Comparison of ENCODE assay signal across 1 cellular context in the genomic region with DNA sequence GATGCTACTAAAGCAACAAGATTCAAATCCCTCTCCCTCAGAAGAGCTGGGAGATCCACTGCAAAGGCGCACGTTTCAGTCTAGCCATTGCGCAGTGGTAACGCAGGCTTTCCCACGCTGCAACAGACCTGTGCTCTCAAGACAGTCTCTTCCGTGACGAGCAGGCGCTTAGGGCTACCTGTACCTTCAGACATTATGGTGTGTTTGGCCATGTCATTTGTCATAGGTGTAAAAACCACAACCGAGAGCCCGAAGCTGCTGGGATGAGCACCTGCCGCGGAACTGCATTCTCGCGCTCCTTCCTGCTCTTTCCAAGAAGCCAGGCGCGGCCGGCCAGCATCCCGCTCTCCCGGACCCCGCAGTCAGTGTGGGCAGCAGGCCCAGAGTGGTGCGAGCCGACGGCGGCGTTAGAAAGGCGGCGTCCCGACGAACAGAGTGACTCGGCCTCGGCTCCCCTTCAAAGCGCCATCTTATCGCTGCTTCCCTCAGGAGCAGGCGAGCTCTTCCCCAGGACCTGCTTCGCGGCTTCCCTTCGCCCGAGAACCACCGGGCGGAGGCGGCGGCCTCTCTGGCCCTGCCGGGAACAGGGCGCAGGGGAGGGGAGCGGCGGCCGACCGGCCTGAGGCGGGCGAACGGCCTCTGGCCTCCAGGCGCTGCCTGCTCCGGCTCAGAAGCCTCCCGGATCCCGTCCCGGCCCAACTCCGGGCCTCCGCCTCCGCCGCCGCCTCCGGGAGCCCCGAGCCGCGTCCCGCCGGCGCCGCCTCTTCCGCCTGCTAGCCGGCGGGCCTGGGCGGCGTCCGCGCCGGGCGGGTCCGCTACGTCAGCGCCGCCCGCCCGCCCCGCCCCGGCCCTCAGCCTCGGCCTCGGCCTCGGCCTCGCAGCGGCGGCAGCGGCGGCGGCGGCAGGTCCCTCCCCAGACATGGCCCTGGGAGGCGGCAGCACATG.
A peak's percentile ranks its signal among the peaks of the same experiment; 100 is the strongest.
TF ChIP-seq lines count a peak whose summit lies in the region.

A gene with protein sequence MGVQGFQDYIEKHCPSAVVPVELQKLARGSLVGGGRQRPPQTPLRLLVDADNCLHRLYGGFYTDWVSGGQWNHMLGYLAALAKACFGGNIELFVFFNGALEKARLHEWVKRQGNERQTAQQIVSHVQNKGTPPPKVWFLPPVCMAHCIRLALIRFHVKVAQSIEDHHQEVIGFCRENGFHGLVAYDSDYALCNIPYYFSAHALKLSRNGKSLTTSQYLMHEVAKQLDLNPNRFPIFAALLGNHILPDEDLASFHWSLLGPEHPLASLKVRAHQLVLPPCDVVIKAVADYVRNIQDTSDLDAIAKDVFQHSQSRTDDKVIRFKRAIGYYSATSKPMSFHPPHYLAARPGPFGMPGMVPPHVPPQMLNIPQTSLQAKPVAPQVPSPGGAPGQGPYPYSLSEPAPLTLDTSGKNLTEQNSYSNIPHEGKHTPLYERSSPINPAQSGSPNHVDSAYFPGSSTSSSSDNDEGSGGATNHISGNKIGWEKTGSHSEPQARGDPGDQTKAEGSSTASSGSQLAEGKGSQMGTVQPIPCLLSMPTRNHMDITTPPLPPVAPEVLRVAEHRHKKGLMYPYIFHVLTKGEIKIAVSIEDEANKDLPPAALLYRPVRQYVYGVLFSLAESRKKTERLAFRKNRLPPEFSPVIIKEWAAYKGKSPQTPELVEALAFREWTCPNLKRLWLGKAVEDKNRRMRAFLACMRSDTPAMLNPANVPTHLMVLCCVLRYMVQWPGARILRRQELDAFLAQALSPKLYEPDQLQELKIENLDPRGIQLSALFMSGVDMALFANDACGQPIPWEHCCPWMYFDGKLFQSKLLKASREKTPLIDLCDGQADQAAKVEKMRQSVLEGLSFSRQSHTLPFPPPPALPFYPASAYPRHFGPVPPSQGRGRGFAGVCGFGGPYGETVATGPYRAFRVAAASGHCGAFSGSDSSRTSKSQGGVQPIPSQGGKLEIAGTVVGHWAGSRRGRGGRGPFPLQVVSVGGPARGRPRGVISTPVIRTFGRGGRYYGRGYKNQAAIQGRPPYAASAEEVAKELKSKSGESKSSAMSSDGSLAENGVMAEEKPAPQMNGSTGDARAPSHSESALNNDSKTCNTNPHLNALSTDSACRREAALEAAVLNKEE (plus strand): TSS at position 869 of the 945 bp plus-strand sequence. CDS start 231 bp downstream, outside the sequence.

TF ChIP-seq in HepG2, 621 proteins besides CTCF, POLR2A, EP300 and RAD21 (continued from another document and continues in another):
- peak; percentile 71; the same call in 1 of the 2 replicates for TF ChIP-seq NFAT5 (CRISPR knock-in tag; IDR thresholded peaks at IDR 0.05)
- no peak for TF ChIP-seq ZNF468 (CRISPR knock-in tag; IDR thresholded peaks at IDR 0.05)
- TF ChIP-seq, protein P1, sequence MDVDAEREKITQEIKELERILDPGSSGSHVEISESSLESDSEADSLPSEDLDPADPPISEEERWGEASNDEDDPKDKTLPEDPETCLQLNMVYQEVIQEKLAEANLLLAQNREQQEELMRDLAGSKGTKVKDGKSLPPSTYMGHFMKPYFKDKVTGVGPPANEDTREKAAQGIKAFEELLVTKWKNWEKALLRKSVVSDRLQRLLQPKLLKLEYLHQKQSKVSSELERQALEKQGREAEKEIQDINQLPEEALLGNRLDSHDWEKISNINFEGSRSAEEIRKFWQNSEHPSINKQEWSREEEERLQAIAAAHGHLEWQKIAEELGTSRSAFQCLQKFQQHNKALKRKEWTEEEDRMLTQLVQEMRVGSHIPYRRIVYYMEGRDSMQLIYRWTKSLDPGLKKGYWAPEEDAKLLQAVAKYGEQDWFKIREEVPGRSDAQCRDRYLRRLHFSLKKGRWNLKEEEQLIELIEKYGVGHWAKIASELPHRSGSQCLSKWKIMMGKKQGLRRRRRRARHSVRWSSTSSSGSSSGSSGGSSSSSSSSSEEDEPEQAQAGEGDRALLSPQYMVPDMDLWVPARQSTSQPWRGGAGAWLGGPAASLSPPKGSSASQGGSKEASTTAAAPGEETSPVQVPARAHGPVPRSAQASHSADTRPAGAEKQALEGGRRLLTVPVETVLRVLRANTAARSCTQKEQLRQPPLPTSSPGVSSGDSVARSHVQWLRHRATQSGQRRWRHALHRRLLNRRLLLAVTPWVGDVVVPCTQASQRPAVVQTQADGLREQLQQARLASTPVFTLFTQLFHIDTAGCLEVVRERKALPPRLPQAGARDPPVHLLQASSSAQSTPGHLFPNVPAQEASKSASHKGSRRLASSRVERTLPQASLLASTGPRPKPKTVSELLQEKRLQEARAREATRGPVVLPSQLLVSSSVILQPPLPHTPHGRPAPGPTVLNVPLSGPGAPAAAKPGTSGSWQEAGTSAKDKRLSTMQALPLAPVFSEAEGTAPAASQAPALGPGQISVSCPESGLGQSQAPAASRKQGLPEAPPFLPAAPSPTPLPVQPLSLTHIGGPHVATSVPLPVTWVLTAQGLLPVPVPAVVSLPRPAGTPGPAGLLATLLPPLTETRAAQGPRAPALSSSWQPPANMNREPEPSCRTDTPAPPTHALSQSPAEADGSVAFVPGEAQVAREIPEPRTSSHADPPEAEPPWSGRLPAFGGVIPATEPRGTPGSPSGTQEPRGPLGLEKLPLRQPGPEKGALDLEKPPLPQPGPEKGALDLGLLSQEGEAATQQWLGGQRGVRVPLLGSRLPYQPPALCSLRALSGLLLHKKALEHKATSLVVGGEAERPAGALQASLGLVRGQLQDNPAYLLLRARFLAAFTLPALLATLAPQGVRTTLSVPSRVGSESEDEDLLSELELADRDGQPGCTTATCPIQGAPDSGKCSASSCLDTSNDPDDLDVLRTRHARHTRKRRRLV (CRISPR knock-in tag; IDR thresholded peaks at IDR 0.05): 0 out of 2 replicates have a peak, but pooled peaks have one; percentile 47
- no peak for TF ChIP-seq ZFP37 (CRISPR knock-in tag; IDR thresholded peaks at IDR 0.05; ENCODE audit: borderline replicate concordance)
- TF ChIP-seq NKX3-1 (CRISPR knock-in tag; IDR thresholded peaks at IDR 0.05): 0 out of 2 replicates have a peak, but pooled peaks have one; percentile 60
- TF ChIP-seq, protein P2, sequence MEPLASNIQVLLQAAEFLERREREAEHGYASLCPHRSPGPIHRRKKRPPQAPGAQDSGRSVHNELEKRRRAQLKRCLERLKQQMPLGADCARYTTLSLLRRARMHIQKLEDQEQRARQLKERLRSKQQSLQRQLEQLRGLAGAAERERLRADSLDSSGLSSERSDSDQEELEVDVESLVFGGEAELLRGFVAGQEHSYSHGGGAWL (CRISPR knock-in tag; IDR thresholded peaks at IDR 0.05): no peak; the same call in 1 of the 2 replicates
- no peak for TF ChIP-seq ZNF33A (CRISPR knock-in tag; IDR thresholded peaks at IDR 0.05; ENCODE audit: borderline replicate concordance)
- 0 out of 2 replicates have a peak, but pooled peaks have one; percentile 81 for TF ChIP-seq ZNF563 (CRISPR knock-in tag; IDR thresholded peaks at IDR 0.05)
- TF ChIP-seq, protein P3, sequence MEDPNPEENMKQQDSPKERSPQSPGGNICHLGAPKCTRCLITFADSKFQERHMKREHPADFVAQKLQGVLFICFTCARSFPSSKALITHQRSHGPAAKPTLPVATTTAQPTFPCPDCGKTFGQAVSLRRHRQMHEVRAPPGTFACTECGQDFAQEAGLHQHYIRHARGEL (CRISPR knock-in tag; IDR thresholded peaks at IDR 0.05): 0 out of 2 replicates have a peak, but pooled peaks have one; percentile 50
- no peak for TF ChIP-seq HES4 (CRISPR knock-in tag; IDR thresholded peaks at IDR 0.05; ENCODE audit: borderline replicate concordance)
- TF ChIP-seq ZNF558 (CRISPR knock-in tag; IDR thresholded peaks at IDR 0.05; ENCODE audit: borderline replicate concordance): no peak
- TF ChIP-seq, protein P4, sequence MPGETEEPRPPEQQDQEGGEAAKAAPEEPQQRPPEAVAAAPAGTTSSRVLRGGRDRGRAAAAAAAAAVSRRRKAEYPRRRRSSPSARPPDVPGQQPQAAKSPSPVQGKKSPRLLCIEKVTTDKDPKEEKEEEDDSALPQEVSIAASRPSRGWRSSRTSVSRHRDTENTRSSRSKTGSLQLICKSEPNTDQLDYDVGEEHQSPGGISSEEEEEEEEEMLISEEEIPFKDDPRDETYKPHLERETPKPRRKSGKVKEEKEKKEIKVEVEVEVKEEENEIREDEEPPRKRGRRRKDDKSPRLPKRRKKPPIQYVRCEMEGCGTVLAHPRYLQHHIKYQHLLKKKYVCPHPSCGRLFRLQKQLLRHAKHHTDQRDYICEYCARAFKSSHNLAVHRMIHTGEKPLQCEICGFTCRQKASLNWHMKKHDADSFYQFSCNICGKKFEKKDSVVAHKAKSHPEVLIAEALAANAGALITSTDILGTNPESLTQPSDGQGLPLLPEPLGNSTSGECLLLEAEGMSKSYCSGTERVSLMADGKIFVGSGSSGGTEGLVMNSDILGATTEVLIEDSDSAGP (CRISPR knock-in tag; IDR thresholded peaks at IDR 0.05; ENCODE audit: borderline replicate concordance): peak; percentile 75; the same call in 1 of the 2 replicates
- TF ChIP-seq ZNF234 (CRISPR knock-in tag; conservative IDR thresholded peaks at IDR 0.05): peak; percentile 72; the same call in 1 of the 2 replicates
- TF ChIP-seq, protein P5, sequence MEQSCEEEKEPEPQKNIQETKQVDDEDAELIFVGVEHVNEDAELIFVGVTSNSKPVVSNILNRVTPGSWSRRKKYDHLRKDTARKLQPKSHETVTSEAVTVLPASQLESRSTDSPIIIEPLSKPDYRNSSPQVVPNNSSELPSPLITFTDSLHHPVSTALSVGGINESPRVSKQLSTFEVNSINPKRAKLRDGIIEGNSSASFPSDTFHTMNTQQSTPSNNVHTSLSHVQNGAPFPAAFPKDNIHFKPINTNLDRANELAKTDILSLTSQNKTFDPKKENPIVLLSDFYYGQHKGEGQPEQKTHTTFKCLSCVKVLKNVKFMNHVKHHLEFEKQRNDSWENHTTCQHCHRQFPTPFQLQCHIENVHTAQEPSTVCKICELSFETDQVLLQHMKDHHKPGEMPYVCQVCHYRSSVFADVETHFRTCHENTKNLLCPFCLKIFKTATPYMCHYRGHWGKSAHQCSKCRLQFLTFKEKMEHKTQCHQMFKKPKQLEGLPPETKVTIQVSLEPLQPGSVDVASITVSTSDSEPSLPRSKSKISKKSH (CRISPR knock-in tag; IDR thresholded peaks at IDR 0.05; ENCODE audit: borderline replicate concordance): no peak
- no peak; the same call in 1 of the 2 replicates for TF ChIP-seq ZNF564 (CRISPR knock-in tag; IDR thresholded peaks at IDR 0.05)
- no peak for TF ChIP-seq ZFP36 (IDR thresholded peaks at IDR 0.05; ENCODE audit: borderline replicate concordance, low read depth, low read length, partially characterized antibody)
- no peak for TF ChIP-seq SRSF4 (IDR thresholded peaks at IDR 0.05; ENCODE audit: low read depth, low read length, poor library complexity, severe bottlenecking)
- TF ChIP-seq ZSCAN31 (CRISPR knock-in tag; IDR thresholded peaks at IDR 0.05; ENCODE audit: low read depth): no peak
- TF ChIP-seq ZBTB42 (CRISPR knock-in tag; IDR thresholded peaks at IDR 0.05): peak; percentile 47; the same call in 1 of the 2 replicates
- TF ChIP-seq ZNF207 (IDR thresholded peaks at IDR 0.05; ENCODE audit: borderline replicate concordance): no peak
- TF ChIP-seq MAF1 (CRISPR knock-in tag; IDR thresholded peaks at IDR 0.05; ENCODE audit: borderline replicate concordance): no peak
- no peak for TF ChIP-seq ZFP90 (CRISPR knock-in tag; IDR thresholded peaks at IDR 0.05; ENCODE audit: borderline replicate concordance)
- TF ChIP-seq HIVEP1 (CRISPR knock-in tag; IDR thresholded peaks at IDR 0.05): 0 out of 2 replicates have a peak, but pooled peaks have one; percentile 50
- TF ChIP-seq ZNF569 (CRISPR knock-in tag; IDR thresholded peaks at IDR 0.05; ENCODE audit: borderline replicate concordance): no peak
- no peak for TF ChIP-seq E2F2 (CRISPR knock-in tag; IDR thresholded peaks at IDR 0.05; ENCODE audit: borderline replicate concordance)
